ENCODE assay signal across 9 cellular contexts in the genomic region with DNA sequence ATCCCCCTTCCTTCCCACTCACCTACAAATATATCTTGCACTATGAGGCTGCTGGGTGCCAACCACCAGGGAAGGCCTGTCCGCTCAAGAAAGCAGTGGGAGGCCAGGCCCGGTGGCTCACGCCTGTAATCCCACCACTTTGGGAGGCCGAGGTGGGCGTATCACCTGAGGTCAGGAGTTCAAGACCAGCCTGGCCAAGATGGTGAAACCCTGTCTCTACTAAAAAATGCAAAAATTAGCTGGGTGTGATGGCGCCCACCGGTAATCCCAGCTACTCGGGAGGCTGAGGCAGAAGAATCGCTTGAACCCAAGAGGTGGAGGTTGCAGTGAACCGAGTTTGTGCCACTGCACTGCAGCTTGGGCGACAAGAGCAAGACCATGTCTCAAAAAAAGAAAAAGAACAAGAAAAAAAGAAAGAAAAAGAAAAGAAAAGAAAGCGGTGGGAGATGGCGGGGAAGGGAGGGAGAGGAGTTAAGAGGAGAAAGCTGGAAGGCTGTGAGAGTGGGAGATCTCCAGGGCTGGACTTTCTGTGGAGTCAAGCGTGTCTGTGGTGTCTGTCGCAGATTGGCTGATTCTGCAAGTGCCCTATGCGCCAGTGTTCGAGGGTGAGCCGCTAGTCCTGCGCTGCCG. TPM values are rescaled to one million over a fixed set of nuclear protein-coding genes. Genes with fewer than 3 reads are reported as not detected.
DNase-seq lines count a peak whose midpoint lies in the region; ATAC-seq and TF ChIP-seq lines count a peak whose summit lies in the region.
"Not testable (repeated sequence)": the region's sequence is repeated elsewhere in the genome, so short reads cannot be mapped to it uniquely, and the experiment has no call there.
"Had no signal": no experiment of that assay in that cellular context is flagged by ENCODE, and none has a peak within 500 bp of the region (broad histone marks: within the 10 kb centered on the region; RNA-seq: fewer than 3 reads in every experiment).

No MANE protein-coding gene starts in this region.

- H3K27ac ChIP-seq in GM23338 (ENCODE audit: low read depth); Panc1 (ENCODE audit: low read length); ectodermal cell (ENCODE audit: insufficient read depth, low read depth, low read length, poor library complexity, severe bottlenecking): not testable (repeated sequence)

- not testable (repeated sequence) for H3F3A ChIP-seq in GM23338 (replicated peaks; ENCODE audit: low read depth)

- H2AFZ ChIP-seq in GM23338: peak overlapping the region; percentile 98

- H3K9ac ChIP-seq in iPS-15b (ENCODE audit: low read depth, low read length): not testable (repeated sequence)

- H3K9me3 ChIP-seq in Panc1 (ENCODE audit: control insufficient read depth, insufficient read depth, low read depth, low read length); ectodermal cell (ENCODE audit: control insufficient read depth, low read length); iPS-15b (ENCODE audit: control insufficient read depth, insufficient read depth, low read length): not testable (repeated sequence)

- H3K4me1 ChIP-seq in GM23338 (ENCODE audit: insufficient read depth); Panc1 (ENCODE audit: control insufficient read depth, insufficient read depth, low read length); ectodermal cell (ENCODE audit: control insufficient read depth, insufficient read depth, low read length); iPS-15b (ENCODE audit: control insufficient read depth, insufficient read depth, low read length): not testable (repeated sequence)

- H3K4me3 Mint-ChIP-seq in GM23338 (peak overlapping the region; percentile 85), natural killer cell (peak overlapping the region; percentile 100)
- H3K4me3 Mint-ChIP-seq in activated T-helper 2 cell treated with anti-CD3 and anti-CD28 coated beads, Interferon-gamma antibody, Interleukin-2, Interleukin-4, amounts not matched to agents 10 μg/mL and 5 μg/mL and 100 μg/mL, durations not matched to agents 14 hours and 24 hours and 36 hours (ENCODE audit: low read depth): peak overlapping the region; percentile 85
- H3K4me3 Mint-ChIP-seq in stimulated activated effector memory CD8-positive, alpha-beta T cell treated with anti-CD3 and anti-CD28 coated beads, Interleukin-12 subunit alpha, Interleukin-12 subunit beta, amount 100 ng/mL, for 72 hours: peak overlapping the region; percentile 78

- TF ChIP-seq CTCF in AG09309 (IDR thresholded peaks at IDR 0.05; ENCODE audit: control insufficient read depth, insufficient read depth, low read depth, low read length, missing control alignments); GM23338 (conservative IDR thresholded peaks at IDR 0.05; ENCODE audit: low read depth in 2 of 2); Panc1 (IDR thresholded peaks at IDR 0.05); natural killer cell (IDR thresholded peaks at IDR 0.05): not testable (repeated sequence)

- intact Hi-C loops in Panc1 (cut with micrococcal nuclease; ENCODE audit: unreplicated experiment); activated T-helper 2 cell treated with anti-CD3 and anti-CD28 coated beads, Interferon-gamma antibody, Interleukin-2, Interleukin-4, amounts not matched to agents 10 μg/mL and 5 μg/mL and 100 μg/mL, durations not matched to agents 14 hours and 24 hours and 36 hours (cut with micrococcal nuclease): not testable (repeated sequence)
- intact Hi-C loops in natural killer cell (cut with micrococcal nuclease): loop anchor here (10.0 kb wide), 1 partner anchor 181 kb away; a partner anchor contains a TSS

- not testable (repeated sequence) for H3K9me2 ChIP-seq in GM23338 (ENCODE audit: insufficient read depth)

- peaks cover 42% of the 10 kb centered on the region for H3K27me3 Mint-ChIP-seq in GM23338 (ENCODE audit: insufficient read depth, low read depth, poor library complexity)
- peaks cover 53% of the 10 kb centered on the region for H3K27me3 Mint-ChIP-seq in activated T-helper 2 cell treated with anti-CD3 and anti-CD28 coated beads, Interferon-gamma antibody, Interleukin-2, Interleukin-4, amounts not matched to agents 10 μg/mL and 5 μg/mL and 100 μg/mL, durations not matched to agents 14 hours and 24 hours and 36 hours (ENCODE audit: low read depth)
- not testable (repeated sequence) for H3K27me3 Mint-ChIP-seq in natural killer cell (ENCODE audit: low read depth in 2 of 2)

- H3K36me3 Mint-ChIP-seq in GM23338 (ENCODE audit: low read depth); activated T-helper 2 cell treated with anti-CD3 and anti-CD28 coated beads, Interferon-gamma antibody, Interleukin-2, Interleukin-4, amounts not matched to agents 10 μg/mL and 5 μg/mL and 100 μg/mL, durations not matched to agents 14 hours and 24 hours and 36 hours (ENCODE audit: low read depth); natural killer cell; stimulated activated effector memory CD8-positive, alpha-beta T cell treated with anti-CD3 and anti-CD28 coated beads, Interleukin-12 subunit alpha, Interleukin-12 subunit beta, amount 100 ng/mL, for 72 hours: not testable (repeated sequence)

- ATAC-seq in GM23338; Panc1; natural killer cell; stimulated activated effector memory CD8-positive, alpha-beta T cell treated with anti-CD3 and anti-CD28 coated beads, Interleukin-12 subunit alpha, Interleukin-12 subunit beta, amount 100 ng/mL, for 72 hours: not testable (repeated sequence)

- H3K4me1 Mint-ChIP-seq in GM23338: peaks cover 16% of the 10 kb centered on the region
- peaks cover 43% of the 10 kb centered on the region for H3K4me1 Mint-ChIP-seq in activated T-helper 2 cell treated with anti-CD3 and anti-CD28 coated beads, Interferon-gamma antibody, Interleukin-2, Interleukin-4, amounts not matched to agents 10 μg/mL and 5 μg/mL and 100 μg/mL, durations not matched to agents 14 hours and 24 hours and 36 hours (ENCODE audit: low read depth)
- H3K4me1 Mint-ChIP-seq in natural killer cell: peaks cover 56 to 82% of the 10 kb centered on the region in 2 donors
- peaks cover 59% of the 10 kb centered on the region for H3K4me1 Mint-ChIP-seq in stimulated activated effector memory CD8-positive, alpha-beta T cell treated with anti-CD3 and anti-CD28 coated beads, Interleukin-12 subunit alpha, Interleukin-12 subunit beta, amount 100 ng/mL, for 72 hours

- not testable (repeated sequence) for H3K36me3 ChIP-seq in GM23338 (ENCODE audit: insufficient read depth); Panc1 (ENCODE audit: control insufficient read depth, insufficient read depth, low read length); ectodermal cell (ENCODE audit: control insufficient read depth, insufficient read depth, low read length); iPS-15b (ENCODE audit: control insufficient read depth, insufficient read depth, low read length)

- in situ Hi-C loops in Panc1 (cut with HindIII; ENCODE audit: low pct_unique_long_range_greater_than_20kb, low sequenced_read_pairs): loop anchor here (25.0 kb wide), 1 partner anchor 188 kb away; a partner anchor contains a TSS

- H3K9me3 Mint-ChIP-seq in GM23338; activated T-helper 2 cell treated with anti-CD3 and anti-CD28 coated beads, Interferon-gamma antibody, Interleukin-2, Interleukin-4, amounts not matched to agents 10 μg/mL and 5 μg/mL and 100 μg/mL, durations not matched to agents 14 hours and 24 hours and 36 hours; natural killer cell; stimulated activated effector memory CD8-positive, alpha-beta T cell treated with anti-CD3 and anti-CD28 coated beads, Interleukin-12 subunit alpha, Interleukin-12 subunit beta, amount 100 ng/mL, for 72 hours: not testable (repeated sequence)

- not testable (repeated sequence) for H3K27ac Mint-ChIP-seq in GM23338; activated T-helper 2 cell treated with anti-CD3 and anti-CD28 coated beads, Interferon-gamma antibody, Interleukin-2, Interleukin-4, amounts not matched to agents 10 μg/mL and 5 μg/mL and 100 μg/mL, durations not matched to agents 14 hours and 24 hours and 36 hours; stimulated activated effector memory CD8-positive, alpha-beta T cell treated with anti-CD3 and anti-CD28 coated beads, Interleukin-12 subunit alpha, Interleukin-12 subunit beta, amount 100 ng/mL, for 72 hours
- peak overlapping the region; percentile 98 for H3K27ac Mint-ChIP-seq in natural killer cell

- peak overlapping the region; percentile 97 for H3K4me2 ChIP-seq in GM23338

- DNase-seq in AG09309 (ENCODE audit: low read depth); GM23338 (ENCODE audit: low spot score); Panc1 (ENCODE audit: low read depth, low spot score); activated T-helper 2 cell treated with anti-CD3 and anti-CD28 coated beads, Interferon-gamma antibody, Interleukin-2, Interleukin-4, amounts not matched to agents 10 μg/mL and 5 μg/mL and 100 μg/mL, durations not matched to agents 14 hours and 24 hours and 36 hours (ENCODE audit: low spot score); natural killer cell; stimulated activated effector memory CD8-positive, alpha-beta T cell treated with anti-CD3 and anti-CD28 coated beads, Interleukin-12 subunit alpha, Interleukin-12 subunit beta, amount 100 ng/mL, for 72 hours (ENCODE audit: low spot score in 2 of 2): not testable (repeated sequence)

- H3K4me3 ChIP-seq in AG09309 (ENCODE audit: control insufficient read depth, low read depth, low read length) (peak overlapping the region; percentile 85), GM23338 (peak overlapping the region; percentile 93), Panc1 (ENCODE audit: low read depth in 2 of 2, low read length in 2 of 2) (peak overlapping the region; percentile 56 to 89), ectodermal cell (ENCODE audit: insufficient read depth, low read depth, low read length) (peak overlapping the region; percentile 70), iPS-15b (ENCODE audit: low read depth, low read length) (peak overlapping the region; percentile 88)

- not testable (repeated sequence) for BruUV-seq in Panc1 (replicated peaks; lab: Mats Ljungman, UMichigan)

- not testable (repeated sequence) for H3K79me2 ChIP-seq in GM23338 (replicated peaks; ENCODE audit: insufficient read depth)

- H4K20me1 ChIP-seq in GM23338 (replicated peaks; ENCODE audit: insufficient read depth): not testable (repeated sequence)

- POLR2A ChIA-PET in Panc1 (lab: Charles Lee): not testable (repeated sequence)

- peaks cover 57% of the 10 kb centered on the region for H3K27me3 ChIP-seq in GM23338 (ENCODE audit: insufficient read depth)
- not testable (repeated sequence) for H3K27me3 ChIP-seq in Panc1 (ENCODE audit: control insufficient read depth, insufficient read depth, low read length)
- peaks cover 69% of the 10 kb centered on the region for H3K27me3 ChIP-seq in ectodermal cell (ENCODE audit: control insufficient read depth, insufficient read depth, low read length, poor library complexity, severe bottlenecking)
- peaks cover 44% of the 10 kb centered on the region for H3K27me3 ChIP-seq in iPS-15b (ENCODE audit: control insufficient read depth, insufficient read depth, low read length)

- WGBS in ectodermal cell, 2 experiments: 55 to 57% methylated on average over 20 of the region's 20 CpGs

- CTCF ChIA-PET in Panc1 (lab: Charles Lee): interaction anchor here (2.4 kb wide), 1 partner anchor 12 kb away, joined by 9 read pairs; no protein-coding TSS in a partner anchor

RNA-seq across cellular contexts. Expression of a gene that starts 4.0 kb away (rescaled TPM):
- 0.56 TPM in 1 of 2 replicates, not detected in the other for total RNA-seq in GM23338 (2014; rRNA removed; shearing (Covaris generic))
- 0.37 and 0.47 TPM in 2 replicates for polyA plus RNA-seq in GM23338 (2016; fragmentation: Nextera tagmentation; extraction: Ambion mirVana)
- total RNA-seq in Panc1 (2021; ENCODE audit: unreplicated experiment) (0.41 TPM), natural killer cell (1 to 10 TPM; 3.6 to 6.2 (median 5.2) TPM)
- not detected for polyA plus RNA-seq in Panc1 (2012; ENCODE audit: insufficient read length)
- total RNA-seq in activated T-helper 2 cell treated with anti-CD3 and anti-CD28 coated beads, Interferon-gamma antibody, Interleukin-2, Interleukin-4, amounts not matched to agents 10 μg/mL and 5 μg/mL and 100 μg/mL, durations not matched to agents 14 hours and 24 hours and 36 hours: 0.16 TPM in 1 of 2 replicates, not detected in the other
- polyA plus RNA-seq in ectodermal cell (2013, experiment 1 of 4): 0.20 TPM
- polyA plus RNA-seq in ectodermal cell (2013, experiment 2 of 4): 0.16 TPM
- not detected for polyA plus RNA-seq in ectodermal cell (2013, experiment 3 of 4)
- 0.16 TPM for polyA plus RNA-seq in ectodermal cell (2013, experiment 4 of 4)

RNA-seq across cellular contexts. Expression of a gene that starts 18.3 kb away (rescaled TPM):
- total RNA-seq in GM23338 (2014; rRNA removed; shearing (Covaris generic)): not detected in 2 replicates
- 0.24 and 0.50 TPM in 2 replicates for polyA plus RNA-seq in GM23338 (2016; fragmentation: Nextera tagmentation; extraction: Ambion mirVana)
- total RNA-seq in Panc1 (2021; ENCODE audit: unreplicated experiment) (0.15 TPM), natural killer cell (under 1 TPM; 0.41 to 0.90 (median 0.80) TPM)
- not detected for polyA plus RNA-seq in Panc1 (2012; ENCODE audit: insufficient read length)
- not detected in 2 replicates for total RNA-seq in activated T-helper 2 cell treated with anti-CD3 and anti-CD28 coated beads, Interferon-gamma antibody, Interleukin-2, Interleukin-4, amounts not matched to agents 10 μg/mL and 5 μg/mL and 100 μg/mL, durations not matched to agents 14 hours and 24 hours and 36 hours
- not detected for polyA plus RNA-seq in ectodermal cell (2013, experiment 1 of 4)
- polyA plus RNA-seq in ectodermal cell (2013, experiment 2 of 4): not detected
- not detected for polyA plus RNA-seq in ectodermal cell (2013, experiment 3 of 4)
- polyA plus RNA-seq in ectodermal cell (2013, experiment 4 of 4): not detected
- total RNA-seq: G401 had no signal

RNA-seq across cellular contexts. Expression of a gene that starts 24.2 kb away (rescaled TPM):
- 37.0 and 37.2 TPM in 2 replicates for total RNA-seq in GM23338 (2014; rRNA removed; shearing (Covaris generic))
- 26.9 and 28.4 TPM in 2 replicates for polyA plus RNA-seq in GM23338 (2016; fragmentation: Nextera tagmentation; extraction: Ambion mirVana)
- 22.0 TPM for total RNA-seq in Panc1 (2021; ENCODE audit: unreplicated experiment)
- 17.3 TPM for polyA plus RNA-seq in Panc1 (2012; ENCODE audit: insufficient read length)
- 31.2 and 38.0 TPM in 2 replicates for total RNA-seq in activated T-helper 2 cell treated with anti-CD3 and anti-CD28 coated beads, Interferon-gamma antibody, Interleukin-2, Interleukin-4, amounts not matched to agents 10 μg/mL and 5 μg/mL and 100 μg/mL, durations not matched to agents 14 hours and 24 hours and 36 hours
- polyA plus RNA-seq in ectodermal cell (2013, experiment 1 of 4): 41.3 TPM
- polyA plus RNA-seq in ectodermal cell (2013, experiment 2 of 4): 45.0 TPM
- 35.6 TPM for polyA plus RNA-seq in ectodermal cell (2013, experiment 3 of 4)
- 37.7 TPM for polyA plus RNA-seq in ectodermal cell (2013, experiment 4 of 4)
- 10 to 100 TPM; 26.9 to 31.7 (median 28.5) TPM for total RNA-seq in natural killer cell

RNA-seq across cellular contexts. Expression of a gene that starts 40.7 kb away (rescaled TPM):
- 9.7 and 13.5 TPM in 2 replicates for total RNA-seq in GM23338 (2014; rRNA removed; shearing (Covaris generic))
- polyA plus RNA-seq in GM23338 (2016; fragmentation: Nextera tagmentation; extraction: Ambion mirVana): 4.0 and 5.0 TPM in 2 replicates
- total RNA-seq in Panc1 (2021; ENCODE audit: unreplicated experiment): 16.4 TPM
- 8.4 TPM for polyA plus RNA-seq in Panc1 (2012; ENCODE audit: insufficient read length)
- total RNA-seq in activated T-helper 2 cell treated with anti-CD3 and anti-CD28 coated beads, Interferon-gamma antibody, Interleukin-2, Interleukin-4, amounts not matched to agents 10 μg/mL and 5 μg/mL and 100 μg/mL, durations not matched to agents 14 hours and 24 hours and 36 hours: 29.6 and 30.4 TPM in 2 replicates
- 21.6 TPM for polyA plus RNA-seq in ectodermal cell (2013, experiment 1 of 4)
- polyA plus RNA-seq in ectodermal cell (2013, experiment 2 of 4): 25.6 TPM
- 19.9 TPM for polyA plus RNA-seq in ectodermal cell (2013, experiment 3 of 4)
- 22.4 TPM for polyA plus RNA-seq in ectodermal cell (2013, experiment 4 of 4)
- total RNA-seq in natural killer cell: 10 to 100 TPM; 16.8 to 25.0 (median 21.8) TPM
